Comparison of ENCODE assay signal across 8 cellular contexts in genomic region chr14:53306267-53306721, GRCh38.
DNase-seq lines count a peak whose midpoint lies in the region; ATAC-seq, FAIRE-seq and TF ChIP-seq lines count a peak whose summit lies in the region.

No MANE protein-coding gene starts in this region.

- DNase-seq in DMS114 treated with DMSO at 0.1 percent for 48 hours (lab: John Stamatoyannopoulos, UW; ENCODE audit: unreplicated experiment) (peak; percentile 23), HT1080 (ENCODE audit: low read depth) (peak; percentile 47), PC-9 (peak in 1 of 2 experiments; percentile 31), glomerular visceral epithelial cell (ENCODE audit: extremely low spot score) (peak; percentile 55), pancreas (peak in 5 of 6 donors; percentile 26 to 58 (median 36)), aorta (peak; percentile 71 to 79)
- peak; percentile 23 for DNase-seq in activated naive CD8-positive, alpha-beta T cell treated with anti-CD3 and anti-CD28 coated beads for 36 hours

- no TSS peak for BruUV-seq in PC-9 (replicated peaks; lab: Mats Ljungman, UMichigan)

- intact Hi-C loops in PC-9 (cut with micrococcal nuclease; ENCODE audit: unreplicated experiment) = loop anchor here (1.0 to 10.0 kb wide), 4 partner anchors 154 to 1001 kb away; partner anchors contain the start of gene DDHD1
- intact Hi-C loops in pancreas (cut with DNase I) = no loop called here
- intact Hi-C loops in aorta (cut with DNase I) = loop anchor here in 1 of 2 donors (10.0 kb wide), 1 partner anchor 481 kb away; no protein-coding TSS in a partner anchor

- peak; percentile 83 for TF ChIP-seq CTCF in PC-9 (conservative IDR thresholded peaks at IDR 0.05)
- peak in 3 of 4 donors; percentile 48 to 67 (median 66) for TF ChIP-seq CTCF in pancreas (IDR thresholded peaks at IDR 0.05)

- H3K36me3 Mint-ChIP-seq in activated naive CD8-positive, alpha-beta T cell treated with anti-CD3 and anti-CD28 coated beads for 36 hours = peaks cover 9% of the 10 kb centered on the region

- no peak overlapping the region for H3K4me3 ChIP-seq in PC-9
- peak overlapping the region in 3 of 4 donors; percentile 4 to 36 (median 23) for H3K4me3 ChIP-seq in pancreas
- peak overlapping the region; percentile 51 to 88 for H3K4me3 ChIP-seq in aorta (ENCODE audit: low read length in 2 of 2)

- H3K4me1 Mint-ChIP-seq in activated naive CD8-positive, alpha-beta T cell treated with anti-CD3 and anti-CD28 coated beads for 36 hours = peaks cover 8% of the 10 kb centered on the region

- no peak overlapping the region for H3K27ac Mint-ChIP-seq in activated naive CD8-positive, alpha-beta T cell treated with anti-CD3 and anti-CD28 coated beads for 36 hours

- H3K4me2 ChIP-seq in PC-9 = peak overlapping the region; percentile 27; the same call in 1 of the 2 replicates

- POLR2A ChIA-PET in PC-9 (lab: Charles Lee; ENCODE audit: unreplicated experiment) = no interaction called here

- H3K27me3 ChIP-seq in PC-9 (ENCODE audit: insufficient read depth, low read depth) (no peaks in the 10 kb centered on the region), pancreas (no peaks in the 10 kb centered on the region), aorta (ENCODE audit: control insufficient read depth in 1 of 2, insufficient read depth in 2 of 2, low read length in 1 of 2) (no peaks in the 10 kb centered on the region)

- 2 to 3% methylated on average over 11 of the region's 11 CpGs for WGBS in pancreas, 2 donors
- WGBS in aorta, 2 donors = 2 to 3% methylated on average over 11 of the region's 11 CpGs

- H3F3A ChIP-seq in PC-9 (ENCODE audit: insufficient read depth, low read depth) = no peaks in the 10 kb centered on the region

- H3K36me3 ChIP-seq in PC-9 (ENCODE audit: low read depth) (no peaks in the 10 kb centered on the region), pancreas (no peaks in the 10 kb centered on the region), aorta (ENCODE audit: control insufficient read depth in 1 of 2, insufficient read depth in 2 of 2, low read length in 1 of 2) (no peaks in the 10 kb centered on the region)

- peak; percentile 77 to 96 (median 94) for ATAC-seq in pancreas
- peak; percentile 80 for ATAC-seq in aorta (ENCODE audit: low FRiP score)
- ATAC-seq in HG03521 (IDR thresholded peaks at IDR 0.05; ENCODE audit: unreplicated experiment) = no peak

- no peaks in the 10 kb centered on the region for H3K9me3 ChIP-seq in PC-9 (ENCODE audit: insufficient read depth, low read depth)
- H3K9me3 ChIP-seq in pancreas = no peaks in the 10 kb centered on the region
- H3K9me3 ChIP-seq in aorta (ENCODE audit: control insufficient read depth, low read length) = no peaks in the 10 kb centered on the region

- H3K4me1 ChIP-seq in PC-9 (replicated peaks; ENCODE audit: insufficient read depth) (no peaks in the 10 kb centered on the region), pancreas (no peaks in the 10 kb centered on the region), aorta (ENCODE audit: control insufficient read depth in 1 of 2, insufficient read depth in 2 of 2, low read length in 2 of 2) (no peaks in the 10 kb centered on the region)

- H3K27ac ChIP-seq in PC-9 = no peak overlapping the region
- H3K27ac ChIP-seq in pancreas = no peak overlapping the region
- no peak overlapping the region for H3K27ac ChIP-seq in aorta (ENCODE audit: low read depth in 1 of 2, low read length in 2 of 2)

- no peaks in the 10 kb centered on the region for H4K20me1 ChIP-seq in PC-9 (ENCODE audit: insufficient read depth)

- CTCF ChIA-PET in PC-9 (lab: Charles Lee) = interaction anchor here (0.6 kb wide), 1 partner anchor 464 kb away, joined by 7 read pairs; no protein-coding TSS in a partner anchor

- H3K79me2 ChIP-seq in PC-9 (ENCODE audit: low read depth) = no peaks in the 10 kb centered on the region

- H2AFZ ChIP-seq in PC-9 = no peak overlapping the region

- H3K4me3 Mint-ChIP-seq in activated naive CD8-positive, alpha-beta T cell treated with anti-CD3 and anti-CD28 coated beads for 36 hours = peak overlapping the region; percentile 53

- no peaks in the 10 kb centered on the region for H3K27me3 Mint-ChIP-seq in activated naive CD8-positive, alpha-beta T cell treated with anti-CD3 and anti-CD28 coated beads for 36 hours

- H3K9me2 ChIP-seq in PC-9 (ENCODE audit: insufficient read depth) = no peaks in the 10 kb centered on the region

- H3K9me3 Mint-ChIP-seq in activated naive CD8-positive, alpha-beta T cell treated with anti-CD3 and anti-CD28 coated beads for 36 hours = peaks cover 15% of the 10 kb centered on the region

- peak; percentile 89 for FAIRE-seq in pancreas (lab: Jason Lieb, UNC)
